ENCODE assay signal across 27 cellular contexts in genomic region chr11:134374891-134375550, GRCh38. TPM values are rescaled to one million over a fixed set of nuclear protein-coding genes. Genes with fewer than 3 reads are reported as not detected.
"Had no signal": no experiment of that assay in that cellular context is flagged by ENCODE, and none has a peak within 500 bp of the region (broad histone marks: within the 10 kb centered on the region; RNA-seq: fewer than 3 reads in every experiment).

No MANE protein-coding gene starts in this region.

- H3K27me3 ChIP-seq: neural progenitor cell, ovary, tibial nerve, upper lobe of right lung, uterus had no signal

- H3K27ac ChIP-seq: esophagus squamous epithelium, neural progenitor cell, ovary, thoracic aorta, tibial nerve, upper lobe of right lung, uterus had no signal

- H3K36me3 ChIP-seq: esophagus squamous epithelium, neural progenitor cell, ovary, thoracic aorta, upper lobe of right lung, uterus had no signal

- H3K4me1 ChIP-seq: esophagus squamous epithelium, neural progenitor cell, tibial nerve, upper lobe of right lung, uterus had no signal

- H2AFZ ChIP-seq: neural progenitor cell had no signal

- H3K9ac ChIP-seq: neural progenitor cell had no signal

- H3K9me3 Mint-ChIP-seq: effector memory CD8-positive, alpha-beta T cell; immature natural killer cell; naive thymus-derived CD4-positive, alpha-beta T cell; nephron; neural progenitor cell; stimulated activated naive B cell treated with anti-CD40 and anti-IgM and Interleukin-4, amounts not matched to agents 10 μg/mL and 1 μg/mL and 100 μg/mL, for 72 hours; stimulated activated naive CD8-positive, alpha-beta T cell treated with anti-CD3 and anti-CD28 coated beads, Interleukin-15, Interleukin-2, amounts not matched to agents 100 ng/mL and 50 ng/mL, for 24 hours had no signal

- H3K4me3 Mint-ChIP-seq: effector memory CD8-positive, alpha-beta T cell; immature natural killer cell; naive thymus-derived CD4-positive, alpha-beta T cell; nephron; neural progenitor cell; stimulated activated naive B cell treated with anti-CD40 and anti-IgM and Interleukin-4, amounts not matched to agents 10 μg/mL and 1 μg/mL and 100 μg/mL, for 72 hours; stimulated activated naive CD8-positive, alpha-beta T cell treated with anti-CD3 and anti-CD28 coated beads, Interleukin-15, Interleukin-2, amounts not matched to agents 100 ng/mL and 50 ng/mL, for 24 hours had no signal

- H3K27me3 Mint-ChIP-seq: stimulated activated naive B cell treated with anti-CD40 and anti-IgM and Interleukin-4, amounts not matched to agents 10 μg/mL and 1 μg/mL and 100 μg/mL, for 72 hours; stimulated activated naive CD8-positive, alpha-beta T cell treated with anti-CD3 and anti-CD28 coated beads, Interleukin-15, Interleukin-2, amounts not matched to agents 100 ng/mL and 50 ng/mL, for 24 hours had no signal

- H3K4me1 Mint-ChIP-seq: immature natural killer cell; naive thymus-derived CD4-positive, alpha-beta T cell; nephron; neural progenitor cell; stimulated activated naive B cell treated with anti-CD40 and anti-IgM and Interleukin-4, amounts not matched to agents 10 μg/mL and 1 μg/mL and 100 μg/mL, for 72 hours had no signal

- H3K4me3 ChIP-seq: esophagus squamous epithelium, neural progenitor cell, ovary, thoracic aorta, tibial nerve, upper lobe of right lung, uterus had no signal

- H3K9me3 ChIP-seq: esophagus squamous epithelium, ovary, thoracic aorta, upper lobe of right lung, uterus had no signal

- FAIRE-seq: endometrium had no signal

- H3K27ac Mint-ChIP-seq: naive thymus-derived CD4-positive, alpha-beta T cell; nephron; neural progenitor cell; stimulated activated naive B cell treated with anti-CD40 and anti-IgM and Interleukin-4, amounts not matched to agents 10 μg/mL and 1 μg/mL and 100 μg/mL, for 72 hours; stimulated activated naive CD8-positive, alpha-beta T cell treated with anti-CD3 and anti-CD28 coated beads, Interleukin-15, Interleukin-2, amounts not matched to agents 100 ng/mL and 50 ng/mL, for 24 hours had no signal

- ATAC-seq: effector memory CD8-positive, alpha-beta T cell; left lobe of liver; naive thymus-derived CD4-positive, alpha-beta T cell; sciatic nerve; stimulated activated naive B cell treated with anti-CD40 and anti-IgM and Interleukin-4, amounts not matched to agents 10 μg/mL and 1 μg/mL and 100 μg/mL, for 72 hours; upper lobe of right lung had no signal

- H3K4me2 ChIP-seq: neural progenitor cell had no signal

- DNase-seq: cortex of kidney; effector memory CD8-positive, alpha-beta T cell; erythroblast; esophagus squamous epithelium; foreskin melanocyte; hypothalamus; immature natural killer cell; islet precursor cell; mesendoderm; midbrain; naive thymus-derived CD4-positive, alpha-beta T cell; nucleus accumbens; ovary; stimulated activated CD4-positive, alpha-beta T cell treated with anti-CD3 and anti-CD28 coated beads, Interleukin-4, amount 100 ng/mL, for 4 hours; stimulated activated naive B cell treated with anti-CD40 and anti-IgM and Interleukin-4, amounts not matched to agents 10 μg/mL and 1 μg/mL and 100 μg/mL, for 72 hours; upper lobe of right lung; uterus had no signal

- H3K36me3 Mint-ChIP-seq: naive thymus-derived CD4-positive, alpha-beta T cell had no signal

RNA-seq across cellular contexts. Expression of gene B3GAT1, which starts 37.0 kb away (rescaled TPM):
- total RNA-seq: dermis microvascular lymphatic vessel endothelial cell, lung microvascular endothelial cell had no signal
- polyA plus RNA-seq: naive thymus-derived CD4-positive, alpha-beta T cell had no signal
